17 cellular contexts compared by ENCODE assay signal in genomic region chr6:67694127-67694526, GRCh38.
DNase-seq lines count a peak whose midpoint lies in the region; ATAC-seq and TF ChIP-seq lines count a peak whose summit lies in the region.
"Had no signal": no experiment of that assay in that cellular context is flagged by ENCODE, and none has a peak within 500 bp of the region (broad histone marks: within the 10 kb centered on the region; RNA-seq: fewer than 3 reads in every experiment).

No MANE protein-coding gene starts in this region.

- H3K4me1 ChIP-seq in OCI-LY7 (ENCODE audit: insufficient read depth, low read length, poor library complexity, severe bottlenecking) = no peaks in the 10 kb centered on the region
- H3K4me1 ChIP-seq: body of pancreas, colonic mucosa had no signal

- H3K36me3 ChIP-seq in OCI-LY7 (ENCODE audit: insufficient read depth, low read length) (no peaks in the 10 kb centered on the region), brain microvascular endothelial cell (replicated peaks) (no peaks in the 10 kb centered on the region)
- H3K36me3 ChIP-seq: colonic mucosa had no signal

- no TSS peak for BruUV-seq in OCI-LY7 (replicated peaks; lab: Mats Ljungman, UMichigan)

- intact Hi-C loops in OCI-LY7 (cut with micrococcal nuclease; ENCODE audit: unreplicated experiment) = no loop called here
- intact Hi-C loops in activated CD4-positive, alpha-beta T cell treated with anti-CD3 and anti-CD28 coated beads for 36 hours (cut with DNase I, micrococcal nuclease) = no loop called here

- H3K79me2 ChIP-seq in OCI-LY7 (ENCODE audit: insufficient read depth, low read depth, low read length) = no peaks in the 10 kb centered on the region

- H2AFZ ChIP-seq in OCI-LY7 (ENCODE audit: low read length) = no peak overlapping the region

- DNase-seq in DMS 273 (lab: John Stamatoyannopoulos, UW; ENCODE audit: unreplicated experiment) (peak; percentile 8), DMS 273 treated with DMSO at 0.1 percent for 48 hours (lab: John Stamatoyannopoulos, UW) (no peak), OCI-LY7 (ENCODE audit: low spot score) (peak; percentile 5), brain microvascular endothelial cell (no peak), neural crest cell (ENCODE audit: low read depth, low spot score) (no peak), middle frontal gyrus (ENCODE audit: extremely low spot score, low spot score) (no peak)
- DNase-seq in activated CD4-positive, alpha-beta T cell treated with anti-CD3 and anti-CD28 coated beads for 36 hours = no peak
- DNase-seq: 8988T; activated CD4-positive, alpha-beta T cell treated with anti-CD3 and anti-CD28 coated beads, Interleukin-2, amount 10 ng/mL, durations not matched to agents 7 days and 5 days; activated naive CD8-positive, alpha-beta T cell treated with anti-CD3 and anti-CD28 coated beads, Interleukin-2, amount 50 U/mL, for 24 hours; body of pancreas; colonic mucosa; NCI-H1436; nucleus accumbens; SHP77; T-cell had no signal

- H3K9me2 ChIP-seq in OCI-LY7 (ENCODE audit: insufficient read depth, low read length) = no peaks in the 10 kb centered on the region

- H3K4me3 ChIP-seq in OCI-LY7 (ENCODE audit: low read depth, low read length, poor library complexity, severe bottlenecking) (no peak overlapping the region), brain microvascular endothelial cell (ENCODE audit: low read depth, low read length) (no peak overlapping the region)
- H3K4me3 ChIP-seq: body of pancreas, colonic mucosa had no signal

- in situ Hi-C loops in brain microvascular endothelial cell (cut with HindIII; ENCODE audit: low pct_ligation_motif_present, low sequenced_read_pairs) = no loop called here

- no peak overlapping the region for H3K4me2 ChIP-seq in OCI-LY7 (ENCODE audit: low read length)

- H3K27ac ChIP-seq in OCI-LY7 (ENCODE audit: low read depth, low read length, poor library complexity, severe bottlenecking) (no peak overlapping the region), brain microvascular endothelial cell (no peak overlapping the region)
- H3K27ac ChIP-seq: body of pancreas, colonic mucosa had no signal

- H3K4me1 Mint-ChIP-seq in neural crest cell = peaks cover 3% of the 10 kb centered on the region
- H3K4me1 Mint-ChIP-seq in activated CD4-positive, alpha-beta T cell treated with anti-CD3 and anti-CD28 coated beads for 36 hours = no peaks in the 10 kb centered on the region
- H3K4me1 Mint-ChIP-seq: activated CD4-positive, alpha-beta T cell treated with anti-CD3 and anti-CD28 coated beads, Interleukin-2, amount 10 ng/mL, durations not matched to agents 7 days and 5 days; activated naive CD8-positive, alpha-beta T cell treated with anti-CD3 and anti-CD28 coated beads, Interleukin-2, amount 50 U/mL, for 24 hours; T-cell had no signal

- no peaks in the 10 kb centered on the region for H3K9me3 Mint-ChIP-seq in neural crest cell
- peaks cover 8% of the 10 kb centered on the region for H3K9me3 Mint-ChIP-seq in activated CD4-positive, alpha-beta T cell treated with anti-CD3 and anti-CD28 coated beads for 36 hours (ENCODE audit: low read depth)

- H3K36me3 Mint-ChIP-seq in neural crest cell (ENCODE audit: low read depth) = no peaks in the 10 kb centered on the region
- H3K36me3 Mint-ChIP-seq in activated CD4-positive, alpha-beta T cell treated with anti-CD3 and anti-CD28 coated beads for 36 hours (ENCODE audit: low read depth) = no peaks in the 10 kb centered on the region
- H3K36me3 Mint-ChIP-seq: T-cell had no signal

- no peak for ATAC-seq in GM21526 (IDR thresholded peaks at IDR 0.05; ENCODE audit: low FRiP score, unreplicated experiment)
- ATAC-seq in activated CD4-positive, alpha-beta T cell treated with anti-CD3 and anti-CD28 coated beads for 36 hours = no peak
- ATAC-seq: activated naive CD8-positive, alpha-beta T cell treated with anti-CD3 and anti-CD28 coated beads, Interleukin-2, amount 50 U/mL, for 24 hours; body of pancreas; T-cell had no signal

- no peaks in the 10 kb centered on the region for H4K20me1 ChIP-seq in OCI-LY7 (ENCODE audit: insufficient read depth, low read length)

- no peak overlapping the region for H3K27ac Mint-ChIP-seq in neural crest cell (ENCODE audit: unreplicated experiment)
- no peak overlapping the region for H3K27ac Mint-ChIP-seq in activated CD4-positive, alpha-beta T cell treated with anti-CD3 and anti-CD28 coated beads for 36 hours
- H3K27ac Mint-ChIP-seq: activated CD4-positive, alpha-beta T cell treated with anti-CD3 and anti-CD28 coated beads, Interleukin-2, amount 10 ng/mL, durations not matched to agents 7 days and 5 days; activated naive CD8-positive, alpha-beta T cell treated with anti-CD3 and anti-CD28 coated beads, Interleukin-2, amount 50 U/mL, for 24 hours; T-cell had no signal

- H3K27me3 Mint-ChIP-seq in neural crest cell (ENCODE audit: low read depth) = no peaks in the 10 kb centered on the region
- no peaks in the 10 kb centered on the region for H3K27me3 Mint-ChIP-seq in activated CD4-positive, alpha-beta T cell treated with anti-CD3 and anti-CD28 coated beads for 36 hours
- H3K27me3 Mint-ChIP-seq: activated CD4-positive, alpha-beta T cell treated with anti-CD3 and anti-CD28 coated beads, Interleukin-2, amount 10 ng/mL, durations not matched to agents 7 days and 5 days; activated naive CD8-positive, alpha-beta T cell treated with anti-CD3 and anti-CD28 coated beads, Interleukin-2, amount 50 U/mL, for 24 hours; T-cell had no signal

- peak; percentile 46; the same call in 1 of the 2 replicates for TF ChIP-seq CTCF in OCI-LY7 (conservative IDR thresholded peaks at IDR 0.05; ENCODE audit: low read length)
- TF ChIP-seq CTCF in brain microvascular endothelial cell (IDR thresholded peaks at IDR 0.05; ENCODE audit: low read depth, low read length, missing control alignments) = peak; percentile 21
- TF ChIP-seq CTCF in neural crest cell (conservative IDR thresholded peaks at IDR 0.05) = peak; percentile 19

- POLR2A ChIA-PET in OCI-LY7 (lab: Charles Lee) = interaction anchor here (0.6 kb wide), 1 partner anchor 39 kb away, joined by 4 read pairs; no protein-coding TSS in a partner anchor
- POLR2A ChIA-PET in activated CD4-positive, alpha-beta T cell treated with anti-CD3 and anti-CD28 coated beads for 36 hours (lab: Charles Lee) = no interaction called here

- H3K9me3 ChIP-seq in OCI-LY7 (ENCODE audit: low read length) = no peaks in the 10 kb centered on the region
- H3K9me3 ChIP-seq: body of pancreas, colonic mucosa had no signal

- H3K27me3 ChIP-seq in brain microvascular endothelial cell (replicated peaks) = no peaks in the 10 kb centered on the region
- H3K27me3 ChIP-seq: body of pancreas, colonic mucosa had no signal

- no peak overlapping the region for H3K4me3 Mint-ChIP-seq in neural crest cell
- H3K4me3 Mint-ChIP-seq in activated CD4-positive, alpha-beta T cell treated with anti-CD3 and anti-CD28 coated beads for 36 hours = no peak overlapping the region
- H3K4me3 Mint-ChIP-seq: activated CD4-positive, alpha-beta T cell treated with anti-CD3 and anti-CD28 coated beads, Interleukin-2, amount 10 ng/mL, durations not matched to agents 7 days and 5 days; activated naive CD8-positive, alpha-beta T cell treated with anti-CD3 and anti-CD28 coated beads, Interleukin-2, amount 50 U/mL, for 24 hours; T-cell had no signal

- CTCF ChIA-PET in OCI-LY7 (lab: Charles Lee; ENCODE audit: unreplicated experiment) = no interaction called here
- CTCF ChIA-PET in activated CD4-positive, alpha-beta T cell treated with anti-CD3 and anti-CD28 coated beads for 36 hours (lab: Charles Lee) = no interaction called here

Comparison
In these comparisons a context has a peak if more than half of its experiments do, and no peak if none do; other contexts are left out.
1. DNase-seq: peak in DMS 273 (single experiment) and OCI-LY7 (single experiment); none in DMS 273 treated with DMSO at 0.1 percent for 48 hours (single experiment), brain microvascular endothelial cell (single experiment), neural crest cell (single experiment), middle frontal gyrus (single experiment) and activated CD4-positive, alpha-beta T cell treated with anti-CD3 and anti-CD28 coated beads for 36 hours (single experiment).
2. Peak in every context shown above with its lines, with median percentiles within 50 percentile points of each other: CTCF ChIP-seq.